Comparison of ENCODE assay signal across 14 cellular contexts in genomic region chr16:15606521-15607220, GRCh38. TPM values are rescaled to one million over a fixed set of nuclear protein-coding genes. Genes with fewer than 3 reads are reported as not detected.
A peak's percentile ranks its signal among the peaks of the same experiment; 100 is the strongest.
DNase-seq lines count a peak whose midpoint lies in the region; ATAC-seq, FAIRE-seq and TF ChIP-seq lines count a peak whose summit lies in the region.
"Had no signal": no experiment of that assay in that cellular context is flagged by ENCODE, and none has a peak within 500 bp of the region (broad histone marks: within the 10 kb centered on the region; RNA-seq: fewer than 3 reads in every experiment).

No MANE protein-coding gene starts in this region.

- no peaks in the 10 kb centered on the region for H3K27me3 Mint-ChIP-seq in CD4-positive, alpha-beta memory T cell
- peaks cover 10% of the 10 kb centered on the region for H3K27me3 Mint-ChIP-seq in endothelial cell (ENCODE audit: unreplicated experiment)
- H3K27me3 Mint-ChIP-seq: progenitor cell of endocrine pancreas had no signal

- BruUV-seq in Panc1 (replicated peaks; lab: Mats Ljungman, UMichigan): no TSS peak

- H3K9me3 ChIP-seq in CD4-positive, alpha-beta memory T cell (ENCODE audit: control insufficient read depth in 1 of 2, low read length in 2 of 2): no peaks in the 10 kb centered on the region
- H3K9me3 ChIP-seq in Panc1 (ENCODE audit: control insufficient read depth, insufficient read depth, low read depth, low read length) (no peaks in the 10 kb centered on the region), neutrophil (no peaks in the 10 kb centered on the region)
- H3K9me3 ChIP-seq: thyroid gland had no signal

- peaks cover 97% of the 10 kb centered on the region for H3K36me3 ChIP-seq in CD4-positive, alpha-beta memory T cell (ENCODE audit: insufficient read depth, low read length)
- H3K36me3 ChIP-seq in Panc1 (ENCODE audit: control insufficient read depth, insufficient read depth, low read length): peaks cover 8% of the 10 kb centered on the region
- H3K36me3 ChIP-seq in neutrophil: peaks cover 97% of the 10 kb centered on the region

- H3K4me3 Mint-ChIP-seq in CD4-positive, alpha-beta memory T cell: no peak overlapping the region
- peak overlapping the region; percentile 39 for H3K4me3 Mint-ChIP-seq in endothelial cell (ENCODE audit: unreplicated experiment)

- no peak overlapping the region for H3K4me3 ChIP-seq in CD4-positive, alpha-beta memory T cell (ENCODE audit: low read length in 2 of 2)
- H3K4me3 ChIP-seq in Panc1 (ENCODE audit: low read depth in 2 of 2, low read length in 2 of 2) (no peak overlapping the region), neutrophil (ENCODE audit: low read depth in 1 of 2, low read length in 1 of 2) (no peak overlapping the region)
- H3K4me3 ChIP-seq: thyroid gland had no signal

- no peaks in the 10 kb centered on the region for H3K9me3 Mint-ChIP-seq in CD4-positive, alpha-beta memory T cell
- no peaks in the 10 kb centered on the region for H3K9me3 Mint-ChIP-seq in endothelial cell (ENCODE audit: unreplicated experiment)

- in situ Hi-C loops in Panc1 (cut with HindIII; ENCODE audit: low pct_unique_long_range_greater_than_20kb, low sequenced_read_pairs): no loop called here

- H3K36me3 Mint-ChIP-seq in CD4-positive, alpha-beta memory T cell: peaks cover 70 to 89% of the 10 kb centered on the region in 2 donors
- H3K36me3 Mint-ChIP-seq in endothelial cell (ENCODE audit: low read depth, unreplicated experiment): peaks cover 62% of the 10 kb centered on the region

- DNase-seq in CD4-positive, alpha-beta memory T cell: no peak
- DNase-seq in Panc1 (ENCODE audit: low read depth, low spot score) (no peak), endothelial cell (ENCODE audit: low spot score) (no peak), GM19239 (ENCODE audit: insufficient read length, low spot score) (no peak)
- DNase-seq: activated T-cell treated with anti-CD3 and anti-CD28 coated beads for 4 hours; NCI-H510A; stimulated activated CD4-positive, alpha-beta T cell treated with anti-CD3 and anti-CD28 coated beads, Interleukin-15, amount 100 ng/mL, for 24 hours; thyroid gland; WERI-Rb-1 had no signal

- no peak for TF ChIP-seq CTCF in Panc1 (IDR thresholded peaks at IDR 0.05)
- no peak for TF ChIP-seq CTCF in endothelial cell (IDR thresholded peaks at IDR 0.05; ENCODE audit: unreplicated experiment)
- TF ChIP-seq CTCF in neutrophil (IDR thresholded peaks at IDR 0.05): no peak

- CTCF ChIA-PET in CD4-positive, alpha-beta memory T cell (lab: Charles Lee; ENCODE audit: partially characterized antibody): no interaction called here
- CTCF ChIA-PET in Panc1 (lab: Charles Lee): no interaction called here

- 0 out of 2 replicates have a peak, but pooled peaks have one; percentile 36 for ATAC-seq in Panc1
- no peak for ATAC-seq in GM18909 (IDR thresholded peaks at IDR 0.05; ENCODE audit: poor library complexity, unreplicated experiment)
- ATAC-seq in GM21825 (IDR thresholded peaks at IDR 0.05; ENCODE audit: unreplicated experiment): no peak

- no peaks in the 10 kb centered on the region for H3K27me3 ChIP-seq in CD4-positive, alpha-beta memory T cell (ENCODE audit: insufficient read depth, low read length)
- no peaks in the 10 kb centered on the region for H3K27me3 ChIP-seq in Panc1 (ENCODE audit: control insufficient read depth, insufficient read depth, low read length)
- no peaks in the 10 kb centered on the region for H3K27me3 ChIP-seq in neutrophil
- H3K27me3 ChIP-seq: thyroid gland had no signal

- peaks cover 0 to 11% (median 7%) of the 10 kb centered on the region in 4 donors for H3K4me1 Mint-ChIP-seq in CD4-positive, alpha-beta memory T cell
- H3K4me1 Mint-ChIP-seq in endothelial cell (ENCODE audit: unreplicated experiment): peaks cover 43% of the 10 kb centered on the region

- FAIRE-seq in GM19239 (lab: Jason Lieb, UNC): no peak

- peak overlapping the region; percentile 71 to 92 (median 85) for H3K27ac Mint-ChIP-seq in CD4-positive, alpha-beta memory T cell
- H3K27ac Mint-ChIP-seq in endothelial cell (ENCODE audit: unreplicated experiment): no peak overlapping the region
- H3K27ac Mint-ChIP-seq: progenitor cell of endocrine pancreas had no signal

- no peak overlapping the region for H3K27ac ChIP-seq in CD4-positive, alpha-beta memory T cell (ENCODE audit: low read depth, low read length)
- H3K27ac ChIP-seq in Panc1 (ENCODE audit: low read length): no peak overlapping the region
- peak overlapping the region; percentile 77 for H3K27ac ChIP-seq in neutrophil
- H3K27ac ChIP-seq: KMS-11, thyroid gland, WERI-Rb-1 had no signal

- no peaks in the 10 kb centered on the region for H3K4me1 ChIP-seq in CD4-positive, alpha-beta memory T cell (ENCODE audit: insufficient read depth, low read length)
- H3K4me1 ChIP-seq in Panc1 (ENCODE audit: control insufficient read depth, insufficient read depth, low read length): no peaks in the 10 kb centered on the region
- H3K4me1 ChIP-seq in neutrophil (ENCODE audit: control insufficient read depth in 1 of 2, insufficient read depth in 1 of 2, low read depth in 1 of 2, low read length in 1 of 2): peaks cover 0 to 9% of the 10 kb centered on the region in 2 experiments
- H3K4me1 ChIP-seq: thyroid gland had no signal

- intact Hi-C loops in CD4-positive, alpha-beta memory T cell (cut with micrococcal nuclease): no loop called here
- intact Hi-C loops in Panc1 (cut with micrococcal nuclease; ENCODE audit: unreplicated experiment): no loop called here

- POLR2A ChIA-PET in CD4-positive, alpha-beta memory T cell (lab: Charles Lee; ENCODE audit: partially characterized antibody): no interaction called here
- POLR2A ChIA-PET in Panc1 (lab: Charles Lee): no interaction called here

RNA-seq across cellular contexts. Expression of gene MARF1, which starts 36.3 kb away (rescaled TPM):
- 100 to 1,000 TPM; 223 to 235 TPM for total RNA-seq in CD4-positive, alpha-beta memory T cell
- polyA plus RNA-seq in CD4-positive, alpha-beta memory T cell: 10 to 100 TPM in 1 of 2 donors, 1 to 10 TPM in 1; 6.8 to 19.7 TPM
- total RNA-seq in Panc1 (2021; ENCODE audit: unreplicated experiment) (51.5 TPM), endothelial cell (ENCODE audit: unreplicated experiment) (55.2 TPM)
- 23.5 TPM for polyA plus RNA-seq in Panc1 (2012; ENCODE audit: insufficient read length)

RNA-seq across cellular contexts. Expression of gene NDE1, which starts 43.4 kb away (rescaled TPM):
- 100 to 1,000 TPM; 124 to 128 TPM for total RNA-seq in CD4-positive, alpha-beta memory T cell
- 10 to 100 TPM; 15.3 to 63.9 TPM for polyA plus RNA-seq in CD4-positive, alpha-beta memory T cell
- total RNA-seq in Panc1 (2021; ENCODE audit: unreplicated experiment): 99.1 TPM
- 56.6 TPM for polyA plus RNA-seq in Panc1 (2012; ENCODE audit: insufficient read length)
- total RNA-seq in endothelial cell (ENCODE audit: unreplicated experiment): 24.1 TPM
